In genomic region chr5:6772886-6773285, GRCh38 we compare ENCODE assay signal across 16 cellular contexts. TPM values are rescaled to one million over a fixed set of nuclear protein-coding genes. Genes with fewer than 3 reads are reported as not detected.
DNase-seq lines count a peak whose midpoint lies in the region; ATAC-seq, FAIRE-seq and TF ChIP-seq lines count a peak whose summit lies in the region.
"Had no signal": no experiment of that assay in that cellular context is flagged by ENCODE, and none has a peak within 500 bp of the region (broad histone marks: within the 10 kb centered on the region; RNA-seq: fewer than 3 reads in every experiment).

No MANE protein-coding gene starts in this region.

- H3K27me3 ChIP-seq in SJCRH30 (no peaks in the 10 kb centered on the region), osteoblast (ENCODE audit: insufficient read depth, low read length) (no peaks in the 10 kb centered on the region), Karpas-422 (ENCODE audit: low read length) (no peaks in the 10 kb centered on the region)
- H3K27me3 ChIP-seq: dorsolateral prefrontal cortex had no signal

- no peaks in the 10 kb centered on the region for H3K36me3 ChIP-seq in SJCRH30
- H3K36me3 ChIP-seq in osteoblast (ENCODE audit: insufficient read depth, low read length): no peaks in the 10 kb centered on the region
- H3K36me3 ChIP-seq in Karpas-422 (ENCODE audit: insufficient read depth, low read length): no peaks in the 10 kb centered on the region
- H3K36me3 ChIP-seq: neutrophil had no signal

- H4K20me1 ChIP-seq in osteoblast (ENCODE audit: insufficient read depth, low read length): no peaks in the 10 kb centered on the region
- no peaks in the 10 kb centered on the region for H4K20me1 ChIP-seq in Karpas-422 (ENCODE audit: insufficient read depth, low read depth, low read length)

- H3K79me2 ChIP-seq in osteoblast (ENCODE audit: insufficient read depth, low read length) (no peaks in the 10 kb centered on the region), Karpas-422 (ENCODE audit: low read length) (no peaks in the 10 kb centered on the region)

- H3K9ac ChIP-seq in Karpas-422 (ENCODE audit: low read length): no peak overlapping the region

- no peak for ATAC-seq in omental fat pad (ENCODE audit: low FRiP score)
- ATAC-seq: activated CD8-positive, alpha-beta T cell treated with anti-CD3 and anti-CD28 coated beads for 36 hours had no signal

- peak overlapping the region; percentile 44 for H3K4me3 ChIP-seq in SJCRH30
- H3K4me3 ChIP-seq in osteoblast (ENCODE audit: insufficient read depth, low read length): no peak overlapping the region
- H3K4me3 ChIP-seq in Karpas-422 (ENCODE audit: low read length): no peak overlapping the region
- H3K4me3 ChIP-seq: PC-9, smooth muscle cell had no signal

- no peak for TF ChIP-seq CTCF in osteoblast (IDR thresholded peaks at IDR 0.05; ENCODE audit: extremely low read depth, low read depth, low read length)
- no peak for TF ChIP-seq CTCF in omental fat pad (IDR thresholded peaks at IDR 0.05)

- H3K9me3 ChIP-seq in SJCRH30 (replicated peaks) (no peaks in the 10 kb centered on the region), osteoblast (ENCODE audit: low read depth, low read length) (no peaks in the 10 kb centered on the region), Karpas-422 (ENCODE audit: low read length) (no peaks in the 10 kb centered on the region)
- H3K9me3 ChIP-seq: neutrophil had no signal

- H3K4me1 ChIP-seq in SJCRH30 (no peaks in the 10 kb centered on the region), osteoblast (ENCODE audit: insufficient read depth, low read length) (no peaks in the 10 kb centered on the region), Karpas-422 (ENCODE audit: low read length) (no peaks in the 10 kb centered on the region)

- DNase-seq in NCI-H1417 (lab: John Stamatoyannopoulos, UW) (peak; percentile 52 to 75 (median 73)), NCI-H1417 treated with DMSO at 0.1 percent for 48 hours (lab: John Stamatoyannopoulos, UW) (no peak), NCI-H1105 (lab: John Stamatoyannopoulos, UW) (peak; percentile 38), SJCRH30 (peak; percentile 33 to 60), osteoblast (ENCODE audit: insufficient read length, low spot score, missing footprints) (peak; percentile 78), omental fat pad (ENCODE audit: low spot score) (no peak), Karpas-422 (no peak), H54 (ENCODE audit: insufficient read length, low spot score) (no peak)
- DNase-seq: activated CD8-positive, alpha-beta T cell treated with anti-CD3 and anti-CD28 coated beads for 36 hours; mesenchymal stem cell; PC-9 had no signal

- FAIRE-seq in H54 (lab: Jason Lieb, UNC): no peak
- FAIRE-seq: A204.1, astrocyte had no signal

- no peaks in the 10 kb centered on the region for H3K9me2 ChIP-seq in Karpas-422 (replicated peaks; ENCODE audit: insufficient read depth, low read length)

- H2AFZ ChIP-seq in osteoblast (ENCODE audit: low read length): no peak overlapping the region
- H2AFZ ChIP-seq in Karpas-422 (ENCODE audit: low read length): no peak overlapping the region
- H2AFZ ChIP-seq: PC-9 had no signal

- H3K27ac ChIP-seq in SJCRH30: no peak overlapping the region
- no peak overlapping the region for H3K27ac ChIP-seq in osteoblast (ENCODE audit: low read depth, low read length)
- no peak overlapping the region for H3K27ac ChIP-seq in Karpas-422 (ENCODE audit: low read length)
- H3K27ac ChIP-seq: neutrophil, PC-9 had no signal

- no peak overlapping the region for H3K4me2 ChIP-seq in osteoblast (ENCODE audit: insufficient read depth, low read length)
- no peak overlapping the region for H3K4me2 ChIP-seq in Karpas-422 (ENCODE audit: low read depth, low read length, poor library complexity, severe bottlenecking)
- H3K4me2 ChIP-seq: PC-9, smooth muscle cell had no signal

- TF ChIP-seq POLR2A in H54 (IDR thresholded peaks at IDR 0.05; ENCODE audit: low read depth, low read length): no peak

RNA-seq across cellular contexts. Expression of gene TENT4A, which starts 59.7 kb away (rescaled TPM):
- total RNA-seq in SJCRH30 (2014; rRNA removed; shearing (Covaris generic)): 21.5 and 21.6 TPM in 2 replicates
- total RNA-seq in osteoblast (16.5 and 21.4 TPM in 2 replicates), omental fat pad (10 to 100 TPM; 25.1 to 40.1 (median 31.1) TPM)
- 38.1 and 45.3 TPM in 2 replicates for total RNA-seq in Karpas-422 (2014; rRNA removed; shearing (Covaris generic); ENCODE audit: low replicate concordance)

Comparison
In these comparisons a context has a peak if more than half of its experiments do, and no peak if none do; other contexts are left out.
1. DNase-seq: peak in NCI-H1417 (3 of 3), NCI-H1105 (single experiment), SJCRH30 (2 of 2) and osteoblast (single experiment); none in NCI-H1417 treated with DMSO at 0.1 percent for 48 hours (single experiment), omental fat pad (single experiment), Karpas-422 (single experiment) and H54 (single experiment).